9 cellular contexts compared by ENCODE assay signal in genomic region chr17:57440522-57441269, GRCh38.
DNase-seq lines count a peak whose midpoint lies in the region; ATAC-seq, FAIRE-seq and TF ChIP-seq lines count a peak whose summit lies in the region.
"Had no signal": no experiment of that assay in that cellular context is flagged by ENCODE, and none has a peak within 500 bp of the region (broad histone marks: within the 10 kb centered on the region; RNA-seq: fewer than 3 reads in every experiment).

No MANE protein-coding gene starts in this region.

- peak; percentile 51 for DNase-seq in GM03348 (ENCODE audit: low spot score)
- peak; percentile 68 for DNase-seq in SHP77 treated with DMSO at 0.1 percent for 48 hours (lab: John Stamatoyannopoulos, UW)
- DNase-seq in activated naive CD4-positive, alpha-beta T cell treated with anti-CD3 and anti-CD28 coated beads, Interleukin-2, amount 50 U/mL, for 16 hours, result peak; percentile 82
- peak; percentile 43 to 74 for DNase-seq in frontal cortex (ENCODE audit: low spot score in 2 of 2)
- peak; percentile 80 to 89 (median 85) for DNase-seq in ovary
- peak; percentile 83 for DNase-seq in testis
- DNase-seq in KG1 (lab: John Stamatoyannopoulos, UW), result no peak

- no peak for FAIRE-seq in frontal cortex (lab: Jason Lieb, UNC)
- FAIRE-seq: TTC549 had no signal

- H3K4me1 ChIP-seq in ovary (ENCODE audit: insufficient read depth) (peaks cover 47% of the 10 kb centered on the region), testis (peaks cover 41% of the 10 kb centered on the region)

- peak; percentile 61 for ATAC-seq in HG03432 (IDR thresholded peaks at IDR 0.05; ENCODE audit: unreplicated experiment)

- no peaks in the 10 kb centered on the region for H3K9me3 ChIP-seq in ovary
- no peaks in the 10 kb centered on the region for H3K9me3 ChIP-seq in testis

- H3K27me3 ChIP-seq in ovary, result no peaks in the 10 kb centered on the region
- no peaks in the 10 kb centered on the region for H3K27me3 ChIP-seq in testis

- TF ChIP-seq CTCF in ovary (IDR thresholded peaks at IDR 0.05), result peak; percentile 22 to 86 (median 71)
- TF ChIP-seq CTCF in testis (IDR thresholded peaks at IDR 0.05), result peak in 2 of 3 experiments; percentile 47 to 52

- H3K4me3 ChIP-seq in ovary (no peak overlapping the region), testis (no peak overlapping the region)

- TF ChIP-seq POLR2A in ovary (IDR thresholded peaks at IDR 0.05), result peak; percentile 22
- no peak for TF ChIP-seq POLR2A in testis (IDR thresholded peaks at IDR 0.05)

- H3K27ac ChIP-seq in ovary, result peak overlapping the region; percentile 66 to 68
- H3K27ac ChIP-seq in testis, result peak overlapping the region; percentile 9 to 63

- no peak for TF ChIP-seq EP300 in ovary (IDR thresholded peaks at IDR 0.05)

- no peaks in the 10 kb centered on the region for H3K36me3 ChIP-seq in ovary
- H3K36me3 ChIP-seq in testis (ENCODE audit: low read depth, missing control alignments), result no peaks in the 10 kb centered on the region

- intact Hi-C loops in ovary (cut with DNase I), result loop anchor here in 1 of 4 donors (10.0 kb wide), 1 partner anchor 234 kb away; no protein-coding TSS in a partner anchor
- intact Hi-C loops in testis (cut with DNase I; ENCODE audit: low total_unique reads), result no loop called here

- WGBS in ovary, 3 donors, result 12 to 17% (median 14%) methylated on average over 15 of the region's 15 CpGs
- 29 to 53% methylated on average over 5 to 15 of the region's 15 CpGs for WGBS in testis, 2 donors
